ENCODE assay signal across 1 cellular context in the genomic region with DNA sequence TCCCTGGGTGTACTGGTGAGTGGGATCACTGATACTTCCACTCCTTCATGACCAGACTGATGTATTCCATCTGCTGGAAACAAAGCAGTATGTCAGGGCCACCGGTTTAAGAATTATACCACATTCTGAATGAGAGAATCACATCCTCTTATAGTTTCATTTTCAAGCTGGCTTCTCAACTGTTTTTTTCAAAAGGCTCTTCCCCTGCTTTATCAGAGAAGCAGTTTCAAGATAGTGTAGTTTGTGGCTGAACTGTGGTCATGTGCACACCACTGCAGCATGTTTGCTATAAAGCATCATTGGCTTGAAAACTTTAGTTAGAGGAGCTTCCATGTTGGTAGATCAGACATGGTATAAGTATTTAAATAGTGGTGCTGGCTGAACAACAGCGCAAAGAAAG.
TF ChIP-seq lines count a peak whose summit lies in the region.

No MANE protein-coding gene starts in this region.

TF ChIP-seq in GM23338, 12 proteins besides CTCF, POLR2A, EP300 and RAD21 (continued from another document):
- no peak for TF ChIP-seq ETS1 (IDR thresholded peaks at IDR 0.05)
- TF ChIP-seq ZNF114 (CRISPR knock-in tag; IDR thresholded peaks at IDR 0.05), result no peak
- TF ChIP-seq, protein P1, sequence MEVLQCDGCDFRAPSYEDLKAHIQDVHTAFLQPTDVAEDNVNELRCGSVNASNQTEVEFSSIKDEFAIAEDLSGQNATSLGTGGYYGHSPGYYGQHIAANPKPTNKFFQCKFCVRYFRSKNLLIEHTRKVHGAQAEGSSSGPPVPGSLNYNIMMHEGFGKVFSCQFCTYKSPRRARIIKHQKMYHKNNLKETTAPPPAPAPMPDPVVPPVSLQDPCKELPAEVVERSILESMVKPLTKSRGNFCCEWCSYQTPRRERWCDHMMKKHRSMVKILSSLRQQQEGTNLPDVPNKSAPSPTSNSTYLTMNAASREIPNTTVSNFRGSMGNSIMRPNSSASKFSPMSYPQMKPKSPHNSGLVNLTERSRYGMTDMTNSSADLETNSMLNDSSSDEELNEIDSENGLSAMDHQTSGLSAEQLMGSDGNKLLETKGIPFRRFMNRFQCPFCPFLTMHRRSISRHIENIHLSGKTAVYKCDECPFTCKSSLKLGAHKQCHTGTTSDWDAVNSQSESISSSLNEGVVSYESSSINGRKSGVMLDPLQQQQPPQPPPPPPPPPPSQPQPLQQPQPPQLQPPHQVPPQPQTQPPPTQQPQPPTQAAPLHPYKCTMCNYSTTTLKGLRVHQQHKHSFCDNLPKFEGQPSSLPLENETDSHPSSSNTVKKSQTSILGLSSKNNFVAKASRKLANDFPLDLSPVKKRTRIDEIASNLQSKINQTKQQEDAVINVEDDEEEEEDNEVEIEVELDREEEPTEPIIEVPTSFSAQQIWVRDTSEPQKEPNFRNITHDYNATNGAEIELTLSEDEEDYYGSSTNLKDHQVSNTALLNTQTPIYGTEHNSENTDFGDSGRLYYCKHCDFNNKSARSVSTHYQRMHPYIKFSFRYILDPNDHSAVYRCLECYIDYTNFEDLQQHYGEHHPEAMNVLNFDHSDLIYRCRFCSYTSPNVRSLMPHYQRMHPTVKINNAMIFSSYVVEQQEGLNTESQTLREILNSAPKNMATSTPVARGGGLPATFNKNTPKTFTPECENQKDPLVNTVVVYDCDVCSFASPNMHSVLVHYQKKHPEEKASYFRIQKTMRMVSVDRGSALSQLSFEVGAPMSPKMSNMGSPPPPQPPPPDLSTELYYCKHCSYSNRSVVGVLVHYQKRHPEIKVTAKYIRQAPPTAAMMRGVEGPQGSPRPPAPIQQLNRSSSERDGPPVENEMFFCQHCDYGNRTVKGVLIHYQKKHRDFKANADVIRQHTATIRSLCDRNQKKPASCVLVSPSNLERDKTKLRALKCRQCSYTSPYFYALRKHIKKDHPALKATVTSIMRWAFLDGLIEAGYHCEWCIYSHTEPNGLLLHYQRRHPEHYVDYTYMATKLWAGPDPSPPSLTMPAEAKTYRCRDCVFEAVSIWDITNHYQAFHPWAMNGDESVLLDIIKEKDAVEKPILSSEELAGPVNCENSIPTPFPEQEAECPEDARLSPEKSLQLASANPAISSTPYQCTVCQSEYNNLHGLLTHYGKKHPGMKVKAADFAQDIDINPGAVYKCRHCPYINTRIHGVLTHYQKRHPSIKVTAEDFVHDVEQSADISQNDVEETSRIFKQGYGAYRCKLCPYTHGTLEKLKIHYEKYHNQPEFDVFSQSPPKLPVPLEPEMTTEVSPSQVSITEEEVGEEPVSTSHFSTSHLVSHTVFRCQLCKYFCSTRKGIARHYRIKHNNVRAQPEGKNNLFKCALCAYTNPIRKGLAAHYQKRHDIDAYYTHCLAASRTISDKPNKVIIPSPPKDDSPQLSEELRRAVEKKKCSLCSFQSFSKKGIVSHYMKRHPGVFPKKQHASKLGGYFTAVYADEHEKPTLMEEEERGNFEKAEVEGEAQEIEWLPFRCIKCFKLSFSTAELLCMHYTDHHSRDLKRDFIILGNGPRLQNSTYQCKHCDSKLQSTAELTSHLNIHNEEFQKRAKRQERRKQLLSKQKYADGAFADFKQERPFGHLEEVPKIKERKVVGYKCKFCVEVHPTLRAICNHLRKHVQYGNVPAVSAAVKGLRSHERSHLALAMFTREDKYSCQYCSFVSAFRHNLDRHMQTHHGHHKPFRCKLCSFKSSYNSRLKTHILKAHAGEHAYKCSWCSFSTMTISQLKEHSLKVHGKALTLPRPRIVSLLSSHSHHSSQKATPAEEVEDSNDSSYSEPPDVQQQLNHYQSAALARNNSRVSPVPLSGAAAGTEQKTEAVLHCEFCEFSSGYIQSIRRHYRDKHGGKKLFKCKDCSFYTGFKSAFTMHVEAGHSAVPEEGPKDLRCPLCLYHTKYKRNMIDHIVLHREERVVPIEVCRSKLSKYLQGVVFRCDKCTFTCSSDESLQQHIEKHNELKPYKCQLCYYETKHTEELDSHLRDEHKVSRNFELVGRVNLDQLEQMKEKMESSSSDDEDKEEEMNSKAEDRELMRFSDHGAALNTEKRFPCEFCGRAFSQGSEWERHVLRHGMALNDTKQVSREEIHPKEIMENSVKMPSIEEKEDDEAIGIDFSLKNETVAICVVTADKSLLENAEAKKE (CRISPR knock-in tag; IDR thresholded peaks at IDR 0.05), result no peak
- no peak for TF ChIP-seq STAT1 (IDR thresholded peaks at IDR 0.05; ENCODE audit: unreplicated experiment)
